Comparison of ENCODE assay signal across 8 cellular contexts in genomic region chr16:88686439-88687253, GRCh38. TPM values are rescaled to one million over a fixed set of nuclear protein-coding genes. Genes with fewer than 3 reads are reported as not detected.
DNase-seq lines count a peak whose midpoint lies in the region; ATAC-seq and TF ChIP-seq lines count a peak whose summit lies in the region.

Gene SNAI3 (minus strand): TSS chr16:88686507. CDS start chr16:88686406, 101 bp downstream.

- no peaks in the 10 kb centered on the region for H3K27me3 Mint-ChIP-seq in activated T-cell treated with anti-CD3 and anti-CD28 coated beads, Interleukin-2, amount 50 U/mL, for 4 hours (ENCODE audit: low read depth)
- H3K27me3 Mint-ChIP-seq in nephron (ENCODE audit: low read depth), result peaks cover 86% of the 10 kb centered on the region

- H4K20me1 ChIP-seq in OCI-LY3 (ENCODE audit: insufficient read depth, low read length), result no peaks in the 10 kb centered on the region

- TF ChIP-seq CTCF in C4-2B (conservative IDR thresholded peaks at IDR 0.05) (no peak), OCI-LY3 (IDR thresholded peaks at IDR 0.05; ENCODE audit: low read depth, low read length) (no peak), nephron (IDR thresholded peaks at IDR 0.05; ENCODE audit: unreplicated experiment in 3 of 3) (no peak)

- peak within 1 kb of the TSS; percentile 81 for H3K4me3 Mint-ChIP-seq in activated T-cell treated with anti-CD3 and anti-CD28 coated beads, Interleukin-2, amount 50 U/mL, for 4 hours
- peak within 1 kb of the TSS in 2 of 3 experiments; percentile 56 to 70 for H3K4me3 Mint-ChIP-seq in nephron

- peak within 1 kb of the TSS; percentile 79 for H3K4me3 ChIP-seq in OCI-LY3 (ENCODE audit: low read length)

- H3K36me3 Mint-ChIP-seq in activated T-cell treated with anti-CD3 and anti-CD28 coated beads, Interleukin-2, amount 50 U/mL, for 4 hours (ENCODE audit: insufficient read depth), result no peaks in the 10 kb centered on the region
- H3K36me3 Mint-ChIP-seq in nephron (ENCODE audit: low read depth), result no peaks in the 10 kb centered on the region

- no peak within 1 kb of the TSS for H3K27ac Mint-ChIP-seq in nephron

- H3K9ac ChIP-seq in OCI-LY3 (ENCODE audit: low read length), result peak within 1 kb of the TSS; percentile 42

- H3K4me2 ChIP-seq in OCI-LY3 (ENCODE audit: low read length), result peak within 1 kb of the TSS; percentile 84

- peak; percentile 58 for ATAC-seq in GM19395 (IDR thresholded peaks at IDR 0.05; ENCODE audit: unreplicated experiment)
- peak; percentile 46 for ATAC-seq in HG03565 (IDR thresholded peaks at IDR 0.05; ENCODE audit: unreplicated experiment)
- peak; percentile 76 to 79 for ATAC-seq in activated T-cell treated with anti-CD3 and anti-CD28 coated beads, Interleukin-2, amount 50 U/mL, for 4 hours
- ATAC-seq in stimulated activated naive CD8-positive, alpha-beta T cell treated with anti-CD3 and anti-CD28 coated beads, Interleukin-15, Interleukin-2, amounts not matched to agents 100 U/mL and 50 U/mL, for 24 hours, result peak; percentile 80

- H3K9me3 ChIP-seq in OCI-LY3 (ENCODE audit: insufficient read depth, low read length), result no peaks in the 10 kb centered on the region

- H3K4me1 ChIP-seq in OCI-LY3 (ENCODE audit: low read length), result peaks cover 36% of the 10 kb centered on the region

- H3K27me3 ChIP-seq in OCI-LY3 (ENCODE audit: low read depth, low read length), result peaks cover 45% of the 10 kb centered on the region

- DNase-seq in activated T-cell treated with anti-CD3 and anti-CD28 coated beads, Interleukin-2, amount 50 U/mL, for 4 hours, result peak; percentile 84
- DNase-seq in fibroblast of gingiva (ENCODE audit: low read depth), result peak; percentile 22
- DNase-seq in stimulated activated naive CD8-positive, alpha-beta T cell treated with anti-CD3 and anti-CD28 coated beads, Interleukin-15, Interleukin-2, amounts not matched to agents 100 U/mL and 50 U/mL, for 24 hours, result peak; percentile 93

- H3K9me3 Mint-ChIP-seq in activated T-cell treated with anti-CD3 and anti-CD28 coated beads, Interleukin-2, amount 50 U/mL, for 4 hours, result no peaks in the 10 kb centered on the region
- no peaks in the 10 kb centered on the region for H3K9me3 Mint-ChIP-seq in nephron

- H3K27ac ChIP-seq in C4-2B (peak within 1 kb of the TSS; percentile 46), OCI-LY3 (ENCODE audit: low read length) (no peak within 1 kb of the TSS)

- H2AFZ ChIP-seq in OCI-LY3 (ENCODE audit: low read depth, low read length), result no peak within 1 kb of the TSS

- H3K36me3 ChIP-seq in OCI-LY3 (replicated peaks; ENCODE audit: low read depth, low read length), result no peaks in the 10 kb centered on the region

- H3K79me2 ChIP-seq in OCI-LY3 (ENCODE audit: low read length), result no peaks in the 10 kb centered on the region

- H3K4me1 Mint-ChIP-seq in activated T-cell treated with anti-CD3 and anti-CD28 coated beads, Interleukin-2, amount 50 U/mL, for 4 hours (ENCODE audit: low read depth), result peaks cover 61% of the 10 kb centered on the region
- no peaks in the 10 kb centered on the region for H3K4me1 Mint-ChIP-seq in nephron

RNA-seq across cellular contexts. Expression of gene SNAI3, which starts in this region (rescaled TPM):
- 1 to 10 TPM in 2 of 3 donors, under 1 TPM in 1; 0.90 to 1.3 (median 1.2) TPM for total RNA-seq in activated T-cell treated with anti-CD3 and anti-CD28 coated beads, Interleukin-2, amount 50 U/mL, for 4 hours

Comparison
In these comparisons a context has a peak if more than half of its experiments do, and no peak if none do; other contexts are left out.
1. DNase-seq: peak in every context shown above with its lines; median percentile 93 in stimulated activated naive CD8-positive, alpha-beta T cell treated with anti-CD3 and anti-CD28 coated beads, Interleukin-15, Interleukin-2, amounts not matched to agents 100 U/mL and 50 U/mL, for 24 hours; 84 in activated T-cell treated with anti-CD3 and anti-CD28 coated beads, Interleukin-2, amount 50 U/mL, for 4 hours; 22 in fibroblast of gingiva.